ENCODE assay signal across 8 cellular contexts in genomic region chr9:136482793-136483588, GRCh38. TPM values are rescaled to one million over a fixed set of nuclear protein-coding genes. Genes with fewer than 3 reads are reported as not detected.
A peak's percentile ranks its signal among the peaks of the same experiment; 100 is the strongest.
DNase-seq lines count a peak whose midpoint lies in the region; ATAC-seq, FAIRE-seq and TF ChIP-seq lines count a peak whose summit lies in the region.

A gene with protein sequence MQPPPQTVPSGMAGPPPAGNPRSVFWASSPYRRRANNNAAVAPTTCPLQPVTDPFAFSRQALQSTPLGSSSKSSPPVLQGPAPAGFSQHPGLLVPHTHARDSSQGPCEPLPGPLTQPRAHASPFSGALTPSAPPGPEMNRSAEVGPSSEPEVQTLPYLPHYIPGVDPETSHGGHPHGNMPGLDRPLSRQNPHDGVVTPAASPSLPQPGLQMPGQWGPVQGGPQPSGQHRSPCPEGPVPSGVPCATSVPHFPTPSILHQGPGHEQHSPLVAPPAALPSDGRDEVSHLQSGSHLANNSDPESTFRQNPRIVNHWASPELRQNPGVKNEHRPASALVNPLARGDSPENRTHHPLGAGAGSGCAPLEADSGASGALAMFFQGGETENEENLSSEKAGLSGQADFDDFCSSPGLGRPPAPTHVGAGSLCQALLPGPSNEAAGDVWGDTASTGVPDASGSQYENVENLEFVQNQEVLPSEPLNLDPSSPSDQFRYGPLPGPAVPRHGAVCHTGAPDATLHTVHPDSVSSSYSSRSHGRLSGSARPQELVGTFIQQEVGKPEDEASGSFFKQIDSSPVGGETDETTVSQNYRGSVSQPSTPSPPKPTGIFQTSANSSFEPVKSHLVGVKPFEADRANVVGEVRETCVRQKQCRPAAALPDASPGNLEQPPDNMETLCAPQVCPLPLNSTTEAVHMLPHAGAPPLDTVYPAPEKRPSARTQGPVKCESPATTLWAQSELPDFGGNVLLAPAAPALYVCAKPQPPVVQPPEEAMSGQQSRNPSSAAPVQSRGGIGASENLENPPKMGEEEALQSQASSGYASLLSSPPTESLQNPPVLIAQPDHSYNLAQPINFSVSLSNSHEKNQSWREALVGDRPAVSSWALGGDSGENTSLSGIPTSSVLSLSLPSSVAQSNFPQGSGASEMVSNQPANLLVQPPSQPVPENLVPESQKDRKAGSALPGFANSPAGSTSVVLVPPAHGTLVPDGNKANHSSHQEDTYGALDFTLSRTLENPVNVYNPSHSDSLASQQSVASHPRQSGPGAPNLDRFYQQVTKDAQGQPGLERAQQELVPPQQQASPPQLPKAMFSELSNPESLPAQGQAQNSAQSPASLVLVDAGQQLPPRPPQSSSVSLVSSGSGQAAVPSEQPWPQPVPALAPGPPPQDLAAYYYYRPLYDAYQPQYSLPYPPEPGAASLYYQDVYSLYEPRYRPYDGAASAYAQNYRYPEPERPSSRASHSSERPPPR (N-terminal part only) (minus strand): TSS chr9:136483040. CDS start chr9:136477615, 5,425 bp downstream.

- POLR2A ChIA-PET in WTC11 (lab: Charles Lee) = no interaction called here

- H3K36me3 Mint-ChIP-seq in WTC11 = peaks cover 8% of the 10 kb centered on the region; the same call in 1 of the 2 replicates

- no peak for FAIRE-seq in bronchial epithelial cell (lab: Jason Lieb, UNC)

- H3K27me3 ChIP-seq in bronchial epithelial cell (ENCODE audit: control insufficient read depth, insufficient read depth, low read length) (no peaks in the 10 kb centered on the region), smooth muscle cell (ENCODE audit: low read depth) (no peaks in the 10 kb centered on the region)

- H3K4me3 Mint-ChIP-seq in WTC11 = peak within 1 kb of the TSS; percentile 87

- H3K27ac ChIP-seq in smooth muscle cell (ENCODE audit: low read depth) = peak within 1 kb of the TSS; percentile 99

- H3K4me2 ChIP-seq in smooth muscle cell = peak within 1 kb of the TSS; percentile 95

- DNase-seq in AG08395 (ENCODE audit: low spot score) (peak; percentile 97), NCI-H226 (peak; percentile 82), WTC11 (ENCODE audit: low spot score) (peak; percentile 99), bronchial epithelial cell (ENCODE audit: low read depth) (peak; percentile 81), iPS-NIHi7 (ENCODE audit: extremely low spot score) (peak; percentile 98), smooth muscle cell (lab: John Stamatoyannopoulos, UW; ENCODE audit: unreplicated experiment) (peak; percentile 99)

- no peaks in the 10 kb centered on the region for H3K27me3 Mint-ChIP-seq in WTC11 (ENCODE audit: low read depth)

- H3K4me3 ChIP-seq in bronchial epithelial cell (ENCODE audit: low read depth, low read length) = peak within 1 kb of the TSS; percentile 80
- H3K4me3 ChIP-seq in smooth muscle cell = peak within 1 kb of the TSS; percentile 97

- ATAC-seq in GM19023 (IDR thresholded peaks at IDR 0.05; ENCODE audit: unreplicated experiment) (peak; percentile 54), HG03196 (IDR thresholded peaks at IDR 0.05; ENCODE audit: unreplicated experiment) (peak; percentile 50), WTC11 (peak; percentile 78)

- CTCF ChIA-PET in WTC11 (lab: Charles Lee) = interaction anchor here (0.8 to 9.1 kb wide), 11 partner anchors 43 to 305 kb away, joined by 3 to 163 read pairs (median 13); no protein-coding TSS in a partner anchor

- H4K20me1 ChIP-seq in smooth muscle cell (ENCODE audit: low read depth) = peaks cover 50% of the 10 kb centered on the region

- peak within 1 kb of the TSS; percentile 82 for H2AFZ ChIP-seq in smooth muscle cell (ENCODE audit: low read depth)

- H3K9ac ChIP-seq in smooth muscle cell (ENCODE audit: low read depth) = peak within 1 kb of the TSS; percentile 99

- peaks cover 1% of the 10 kb centered on the region for H3K36me3 ChIP-seq in bronchial epithelial cell (ENCODE audit: control insufficient read depth, insufficient read depth, low read length)
- no peaks in the 10 kb centered on the region for H3K36me3 ChIP-seq in smooth muscle cell (ENCODE audit: low read depth)

- WGBS in smooth muscle cell (ENCODE audit: low lambda C conversion rate) = 2% methylated on average over 52 of the region's 109 CpGs

- peak within 1 kb of the TSS; percentile 98 for H3K27ac Mint-ChIP-seq in WTC11

- H3K9me3 Mint-ChIP-seq in WTC11 = no peaks in the 10 kb centered on the region

- H3K4me1 ChIP-seq in smooth muscle cell (ENCODE audit: low read depth) = peaks cover 12% of the 10 kb centered on the region

- H3K4me1 Mint-ChIP-seq in WTC11 = peaks cover 15% of the 10 kb centered on the region

- no peak for TF ChIP-seq CTCF in WTC11 (IDR thresholded peaks at IDR 0.05)
- TF ChIP-seq CTCF in bronchial epithelial cell (IDR thresholded peaks at IDR 0.05; ENCODE audit: insufficient read depth, low read length, severe bottlenecking) = no peak
- TF ChIP-seq CTCF in smooth muscle cell (IDR thresholded peaks at IDR 0.05; ENCODE audit: borderline replicate concordance, insufficient read depth, poor library complexity, severe bottlenecking) = no peak

- H3K9me3 ChIP-seq in smooth muscle cell (replicated peaks; ENCODE audit: low read depth) = no peaks in the 10 kb centered on the region

- peaks cover 47% of the 10 kb centered on the region for H3K79me2 ChIP-seq in smooth muscle cell (ENCODE audit: low read depth)

- no peaks in the 10 kb centered on the region for H3F3A ChIP-seq in smooth muscle cell (ENCODE audit: low read depth)

TF ChIP-seq in WTC11, 78 proteins besides CTCF, POLR2A, EP300 and RAD21 (continues in another document):
- TF ChIP-seq TCF7 (CRISPR knock-in tag; IDR thresholded peaks at IDR 0.05; ENCODE audit: low read depth) (no peak), ZNF416 (CRISPR knock-in tag; IDR thresholded peaks at IDR 0.05) (no peak), AR (CRISPR knock-in tag; IDR thresholded peaks at IDR 0.05) (no peak), PRRX2 (CRISPR knock-in tag; IDR thresholded peaks at IDR 0.05) (peak; percentile 89; the same call in 1 of the 2 replicates), USF2 (CRISPR knock-in tag; IDR thresholded peaks at IDR 0.05) (no peak), MYBL2 (CRISPR knock-in tag; IDR thresholded peaks at IDR 0.05) (no peak; the same call in 1 of the 2 replicates), NFE2L1 (CRISPR knock-in tag; IDR thresholded peaks at IDR 0.05) (0 out of 2 replicates have a peak, but pooled peaks have one; percentile 61), E2F5 (CRISPR knock-in tag; IDR thresholded peaks at IDR 0.05) (0 out of 2 replicates have a peak, but pooled peaks have one; percentile 50), JAZF1 (CRISPR knock-in tag; IDR thresholded peaks at IDR 0.05) (no peak)
- TF ChIP-seq, protein P1, sequence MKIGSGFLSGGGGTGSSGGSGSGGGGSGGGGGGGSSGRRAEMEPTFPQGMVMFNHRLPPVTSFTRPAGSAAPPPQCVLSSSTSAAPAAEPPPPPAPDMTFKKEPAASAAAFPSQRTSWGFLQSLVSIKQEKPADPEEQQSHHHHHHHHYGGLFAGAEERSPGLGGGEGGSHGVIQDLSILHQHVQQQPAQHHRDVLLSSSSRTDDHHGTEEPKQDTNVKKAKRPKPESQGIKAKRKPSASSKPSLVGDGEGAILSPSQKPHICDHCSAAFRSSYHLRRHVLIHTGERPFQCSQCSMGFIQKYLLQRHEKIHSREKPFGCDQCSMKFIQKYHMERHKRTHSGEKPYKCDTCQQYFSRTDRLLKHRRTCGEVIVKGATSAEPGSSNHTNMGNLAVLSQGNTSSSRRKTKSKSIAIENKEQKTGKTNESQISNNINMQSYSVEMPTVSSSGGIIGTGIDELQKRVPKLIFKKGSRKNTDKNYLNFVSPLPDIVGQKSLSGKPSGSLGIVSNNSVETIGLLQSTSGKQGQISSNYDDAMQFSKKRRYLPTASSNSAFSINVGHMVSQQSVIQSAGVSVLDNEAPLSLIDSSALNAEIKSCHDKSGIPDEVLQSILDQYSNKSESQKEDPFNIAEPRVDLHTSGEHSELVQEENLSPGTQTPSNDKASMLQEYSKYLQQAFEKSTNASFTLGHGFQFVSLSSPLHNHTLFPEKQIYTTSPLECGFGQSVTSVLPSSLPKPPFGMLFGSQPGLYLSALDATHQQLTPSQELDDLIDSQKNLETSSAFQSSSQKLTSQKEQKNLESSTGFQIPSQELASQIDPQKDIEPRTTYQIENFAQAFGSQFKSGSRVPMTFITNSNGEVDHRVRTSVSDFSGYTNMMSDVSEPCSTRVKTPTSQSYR (CRISPR knock-in tag; IDR thresholded peaks at IDR 0.05) = no peak

RNA-seq across cellular contexts. Expression of the gene that starts here (rescaled TPM):
- total RNA-seq in WTC11 (2021) (52.1 to 70.9 TPM (median 52.3 TPM) in 3 replicates), bronchial epithelial cell (13.7 and 20.5 TPM in 2 replicates), smooth muscle cell (40.2 and 45.7 TPM in 2 replicates)
- polyA plus RNA-seq in smooth muscle cell = 56.8 and 72.2 TPM in 2 replicates

Comparison
In these comparisons a context has a peak if more than half of its experiments do, and no peak if none do; other contexts are left out.
1. Peak in every context shown above with its lines: DNase-seq, ATAC-seq, H3K4me3 ChIP-seq and H3K27ac ChIP-seq.